ENCODE assay signal across 12 cellular contexts in genomic region chr20:51428451-51429143, GRCh38.
DNase-seq lines count a peak whose midpoint lies in the region; ATAC-seq and TF ChIP-seq lines count a peak whose summit lies in the region.
"Had no signal": no experiment of that assay in that cellular context is flagged by ENCODE, and none has a peak within 500 bp of the region (broad histone marks: within the 10 kb centered on the region; RNA-seq: fewer than 3 reads in every experiment).

No MANE protein-coding gene starts in this region.

- no peaks in the 10 kb centered on the region for H3K27me3 Mint-ChIP-seq in chondrocyte (ENCODE audit: low read depth)
- peaks cover 2% of the 10 kb centered on the region for H3K27me3 Mint-ChIP-seq in glutamatergic neuron (ENCODE audit: unreplicated experiment)

- peaks cover 6 to 89% (median 53%) of the 10 kb centered on the region in 6 donors for H3K4me1 ChIP-seq in spleen

- no peaks in the 10 kb centered on the region for H3K9me3 Mint-ChIP-seq in chondrocyte (ENCODE audit: low read depth)
- peaks cover 1% of the 10 kb centered on the region for H3K9me3 Mint-ChIP-seq in glutamatergic neuron (ENCODE audit: unreplicated experiment)

- peak; percentile 70 for DNase-seq in H7
- no peak for DNase-seq in chondrocyte (ENCODE audit: low spot score)
- DNase-seq in iris pigment epithelial cell (ENCODE audit: low read depth): peak; percentile 52
- peak; percentile 73 for DNase-seq in spleen
- DNase-seq in NOMO-1 treated with dmso at 0.1 percent for 144 hours (lab: John Stamatoyannopoulos, UW; ENCODE audit: unreplicated experiment): no peak
- no peak for DNase-seq in NCI-H748 treated with DMSO at 0.1 percent for 48 hours (lab: John Stamatoyannopoulos, UW)
- DNase-seq in glutamatergic neuron: no peak
- DNase-seq: activated CD4-positive, CD25-positive, alpha-beta regulatory T cell treated with anti-CD3 and anti-CD28 coated beads, Interleukin-2, amount 50 U/mL, for 72 hours; PC-3; stimulated activated CD4-positive, alpha-beta T cell treated with anti-CD3 and anti-CD28 coated beads, Interleukin-2, amount 100 ng/mL, for 48 hours had no signal

- peaks cover 1% of the 10 kb centered on the region; the same call in 1 of the 2 replicates for H3K27me3 ChIP-seq in H7 (ENCODE audit: control insufficient read depth, insufficient read depth, low read length)
- H3K27me3 ChIP-seq in spleen (replicated peaks in 1 of 7): no peaks in the 10 kb centered on the region
- H3K27me3 ChIP-seq: tibial nerve had no signal

- H3K4me3 ChIP-seq in H7 (ENCODE audit: insufficient read depth, low read depth, low read length) (no peak overlapping the region), spleen (no peak overlapping the region)

- intact Hi-C loops in spleen (cut with DNase I; ENCODE audit: low total_unique reads): no loop called here

- TF ChIP-seq POLR2A in spleen (IDR thresholded peaks at IDR 0.05): no peak

- ATAC-seq in HG03571 (IDR thresholded peaks at IDR 0.05; ENCODE audit: unreplicated experiment): no peak
- ATAC-seq: PC-3 had no signal

- H3K36me3 ChIP-seq in H7 (replicated peaks; ENCODE audit: control insufficient read depth, insufficient read depth, low read length): no peaks in the 10 kb centered on the region
- H3K36me3 ChIP-seq in spleen: peaks cover 0 to 74% (median 40%) of the 10 kb centered on the region in 6 donors

- WGBS in spleen, 5 donors: 62 to 83% (median 78%) methylated on average over 23 of the region's 23 CpGs

- H3K4me3 Mint-ChIP-seq in chondrocyte (ENCODE audit: unreplicated experiment) (peak overlapping the region; percentile 40), glutamatergic neuron (ENCODE audit: unreplicated experiment) (no peak overlapping the region)

- no peaks in the 10 kb centered on the region for H3K9me3 ChIP-seq in spleen
- H3K9me3 ChIP-seq: tibial nerve had no signal

- peak overlapping the region in 3 of 8 donors; percentile 24 to 42 (median 24) for H3K27ac ChIP-seq in spleen

- H3K36me3 Mint-ChIP-seq in chondrocyte (ENCODE audit: low read depth) (peaks cover 1% of the 10 kb centered on the region), glutamatergic neuron (ENCODE audit: unreplicated experiment) (no peaks in the 10 kb centered on the region)

- no peak for TF ChIP-seq CTCF in chondrocyte (IDR thresholded peaks at IDR 0.05)
- no peak for TF ChIP-seq CTCF in spleen (IDR thresholded peaks at IDR 0.05 in 8 of 11, conservative IDR thresholded peaks at IDR 0.05 in 3 of 11)
- no peak for TF ChIP-seq CTCF in glutamatergic neuron (IDR thresholded peaks at IDR 0.05; ENCODE audit: partially characterized antibody, unreplicated experiment)

- H3K27ac Mint-ChIP-seq in chondrocyte (ENCODE audit: unreplicated experiment): peak overlapping the region; percentile 52
- no peak overlapping the region for H3K27ac Mint-ChIP-seq in glutamatergic neuron (ENCODE audit: unreplicated experiment)

- H3K4me1 Mint-ChIP-seq in chondrocyte (ENCODE audit: low read depth): peaks cover 26% of the 10 kb centered on the region
- H3K4me1 Mint-ChIP-seq in glutamatergic neuron (ENCODE audit: low read depth, unreplicated experiment): peaks cover 4% of the 10 kb centered on the region

Comparison
In these comparisons a context has a peak if more than half of its experiments do, and no peak if none do; other contexts are left out.
1. DNase-seq: peak in H7 (single experiment), iris pigment epithelial cell (single experiment) and spleen (single experiment); none in chondrocyte (single experiment), NOMO-1 treated with dmso at 0.1 percent for 144 hours (single experiment), NCI-H748 treated with DMSO at 0.1 percent for 48 hours (single experiment) and glutamatergic neuron (single experiment).